1 cellular context compared by ENCODE assay signal in the genomic region with DNA sequence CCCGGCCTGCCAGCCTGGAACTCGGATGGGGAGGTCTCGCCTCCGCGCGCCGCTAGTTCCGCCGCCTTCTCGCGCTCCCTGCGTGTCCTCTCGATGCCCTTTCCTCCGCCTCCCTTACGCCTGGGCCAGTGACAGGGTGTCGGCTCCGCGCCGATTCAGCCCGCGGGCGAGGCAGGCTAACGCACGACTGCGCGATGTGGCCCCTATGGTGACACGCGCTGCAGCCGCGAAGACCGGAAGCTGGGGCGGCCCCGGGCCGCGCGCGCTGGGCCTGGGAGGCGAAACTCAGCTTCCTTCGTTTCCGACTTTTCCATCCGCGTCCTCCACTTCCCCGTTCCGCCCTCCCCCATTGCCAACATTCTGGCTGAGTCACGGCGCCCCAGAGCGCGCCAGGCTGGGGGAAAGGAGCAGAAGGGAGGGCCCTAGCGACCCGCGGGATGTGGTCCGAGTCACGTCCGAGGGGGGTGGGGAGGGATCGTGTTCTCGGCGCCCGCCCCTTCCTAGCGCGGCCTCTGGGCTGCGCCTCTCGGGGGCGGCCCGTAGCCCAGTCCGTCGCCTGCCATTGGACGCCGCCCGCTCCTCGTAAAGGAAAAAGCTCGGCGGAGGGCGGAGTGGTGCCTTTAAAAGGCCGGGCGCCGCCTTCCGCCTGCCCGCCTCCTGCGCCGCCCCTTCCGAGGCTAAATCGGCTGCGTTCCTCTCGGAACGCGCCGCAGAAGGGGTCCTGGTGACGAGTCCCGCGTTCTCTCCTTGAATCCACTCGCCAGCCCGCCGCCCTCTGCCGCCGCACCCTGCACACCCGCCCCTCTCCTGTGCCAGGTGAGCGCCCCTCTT.
TF ChIP-seq lines count a peak whose summit lies in the region.

Gene ALDOA (plus strand): TSS at position 649 of the 831 bp plus-strand sequence. CDS start 1,138 bp downstream, outside the sequence.

TF ChIP-seq in WTC11, 78 proteins besides CTCF, POLR2A, EP300 and RAD21 (continued from another document and continues in another):
- TF ChIP-seq, protein P1, sequence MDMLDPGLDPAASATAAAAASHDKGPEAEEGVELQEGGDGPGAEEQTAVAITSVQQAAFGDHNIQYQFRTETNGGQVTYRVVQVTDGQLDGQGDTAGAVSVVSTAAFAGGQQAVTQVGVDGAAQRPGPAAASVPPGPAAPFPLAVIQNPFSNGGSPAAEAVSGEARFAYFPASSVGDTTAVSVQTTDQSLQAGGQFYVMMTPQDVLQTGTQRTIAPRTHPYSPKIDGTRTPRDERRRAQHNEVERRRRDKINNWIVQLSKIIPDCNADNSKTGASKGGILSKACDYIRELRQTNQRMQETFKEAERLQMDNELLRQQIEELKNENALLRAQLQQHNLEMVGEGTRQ (CRISPR knock-in tag; IDR thresholded peaks at IDR 0.05): peak; percentile 3
- TF ChIP-seq ATF1 (CRISPR knock-in tag; IDR thresholded peaks at IDR 0.05) (peak; percentile 86; the same call in 1 of the 2 replicates), KAT7 (CRISPR knock-in tag; IDR thresholded peaks at IDR 0.05; ENCODE audit: borderline replicate concordance) (no peak), ZNF396 (CRISPR knock-in tag; IDR thresholded peaks at IDR 0.05; ENCODE audit: borderline replicate concordance) (no peak), IRF2 (CRISPR knock-in tag; IDR thresholded peaks at IDR 0.05; ENCODE audit: borderline replicate concordance, low read depth) (no peak), ZBTB21 (CRISPR knock-in tag; IDR thresholded peaks at IDR 0.05; ENCODE audit: borderline replicate concordance) (peak; percentile 55; the same call in 1 of the 2 replicates), NR3C1 (CRISPR knock-in tag; conservative IDR thresholded peaks at IDR 0.05; ENCODE audit: low read depth) (0 out of 2 replicates have a peak, but pooled peaks have one; percentile 82), ELF4 (CRISPR knock-in tag; IDR thresholded peaks at IDR 0.05; ENCODE audit: low read depth) (no peak), CDX4 (CRISPR knock-in tag; IDR thresholded peaks at IDR 0.05; ENCODE audit: borderline replicate concordance) (no peak), ETV6 (CRISPR knock-in tag; IDR thresholded peaks at IDR 0.05) (peak; percentile 50), CBFB (CRISPR knock-in tag; IDR thresholded peaks at IDR 0.05; ENCODE audit: low read depth) (0 out of 2 replicates have a peak, but pooled peaks have one; percentile 17), ZNF423 (CRISPR knock-in tag; IDR thresholded peaks at IDR 0.05) (no peak), ZNF219 (CRISPR knock-in tag; IDR thresholded peaks at IDR 0.05; ENCODE audit: borderline replicate concordance) (no peak), RORB (CRISPR knock-in tag; IDR thresholded peaks at IDR 0.05) (no peak), CREM (CRISPR knock-in tag; IDR thresholded peaks at IDR 0.05) (peak; percentile 37; the same call in 1 of the 2 replicates), ESRRA (CRISPR knock-in tag; IDR thresholded peaks at IDR 0.05; ENCODE audit: borderline replicate concordance) (no peak), PREB (CRISPR knock-in tag; IDR thresholded peaks at IDR 0.05; ENCODE audit: borderline replicate concordance) (peak; percentile 41; the same call in 1 of the 2 replicates), JUN (CRISPR knock-in tag; IDR thresholded peaks at IDR 0.05) (peak; percentile 46; the same call in 1 of the 2 replicates), TP53 (CRISPR knock-in tag; IDR thresholded peaks at IDR 0.05) (peak; percentile 73; the same call in 1 of the 2 replicates), SP1 (CRISPR knock-in tag; conservative IDR thresholded peaks at IDR 0.05) (peak; percentile 94), FOXP1 (CRISPR knock-in tag; IDR thresholded peaks at IDR 0.05; ENCODE audit: borderline replicate concordance) (peak; percentile 83; the same call in 1 of the 2 replicates), TCF7 (CRISPR knock-in tag; IDR thresholded peaks at IDR 0.05; ENCODE audit: low read depth) (no peak), NR2C2 (CRISPR knock-in tag; IDR thresholded peaks at IDR 0.05) (no peak), NFATC4 (CRISPR knock-in tag; IDR thresholded peaks at IDR 0.05) (no peak; the same call in 1 of the 2 replicates), GTF2I (CRISPR knock-in tag; conservative IDR thresholded peaks at IDR 0.05) (no peak), ZNF317 (CRISPR knock-in tag; IDR thresholded peaks at IDR 0.05; ENCODE audit: borderline replicate concordance, low read depth) (peak; percentile 39; the same call in 1 of the 2 replicates), ZSCAN18 (CRISPR knock-in tag; IDR thresholded peaks at IDR 0.05) (no peak)
- TF ChIP-seq, protein P2, sequence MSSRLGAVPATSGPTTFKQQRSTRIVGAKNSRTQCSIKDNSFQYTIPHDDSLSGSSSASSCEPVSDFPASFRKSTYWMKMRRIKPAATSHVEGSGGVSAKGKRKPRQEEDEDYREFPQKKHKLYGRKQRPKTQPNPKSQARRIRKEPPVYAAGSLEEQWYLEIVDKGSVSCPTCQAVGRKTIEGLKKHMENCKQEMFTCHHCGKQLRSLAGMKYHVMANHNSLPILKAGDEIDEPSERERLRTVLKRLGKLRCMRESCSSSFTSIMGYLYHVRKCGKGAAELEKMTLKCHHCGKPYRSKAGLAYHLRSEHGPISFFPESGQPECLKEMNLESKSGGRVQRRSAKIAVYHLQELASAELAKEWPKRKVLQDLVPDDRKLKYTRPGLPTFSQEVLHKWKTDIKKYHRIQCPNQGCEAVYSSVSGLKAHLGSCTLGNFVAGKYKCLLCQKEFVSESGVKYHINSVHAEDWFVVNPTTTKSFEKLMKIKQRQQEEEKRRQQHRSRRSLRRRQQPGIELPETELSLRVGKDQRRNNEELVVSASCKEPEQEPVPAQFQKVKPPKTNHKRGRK (CRISPR knock-in tag; IDR thresholded peaks at IDR 0.05; ENCODE audit: borderline replicate concordance): no peak
- TF ChIP-seq, protein P3, sequence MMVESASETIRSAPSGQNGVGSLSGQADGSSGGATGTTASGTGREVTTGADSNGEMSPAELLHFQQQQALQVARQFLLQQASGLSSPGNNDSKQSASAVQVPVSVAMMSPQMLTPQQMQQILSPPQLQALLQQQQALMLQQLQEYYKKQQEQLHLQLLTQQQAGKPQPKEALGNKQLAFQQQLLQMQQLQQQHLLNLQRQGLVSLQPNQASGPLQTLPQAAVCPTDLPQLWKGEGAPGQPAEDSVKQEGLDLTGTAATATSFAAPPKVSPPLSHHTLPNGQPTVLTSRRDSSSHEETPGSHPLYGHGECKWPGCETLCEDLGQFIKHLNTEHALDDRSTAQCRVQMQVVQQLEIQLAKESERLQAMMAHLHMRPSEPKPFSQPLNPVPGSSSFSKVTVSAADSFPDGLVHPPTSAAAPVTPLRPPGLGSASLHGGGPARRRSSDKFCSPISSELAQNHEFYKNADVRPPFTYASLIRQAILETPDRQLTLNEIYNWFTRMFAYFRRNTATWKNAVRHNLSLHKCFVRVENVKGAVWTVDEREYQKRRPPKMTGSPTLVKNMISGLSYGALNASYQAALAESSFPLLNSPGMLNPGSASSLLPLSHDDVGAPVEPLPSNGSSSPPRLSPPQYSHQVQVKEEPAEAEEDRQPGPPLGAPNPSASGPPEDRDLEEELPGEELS (CRISPR knock-in tag; IDR thresholded peaks at IDR 0.05): peak; percentile 77
- TF ChIP-seq, protein P4, sequence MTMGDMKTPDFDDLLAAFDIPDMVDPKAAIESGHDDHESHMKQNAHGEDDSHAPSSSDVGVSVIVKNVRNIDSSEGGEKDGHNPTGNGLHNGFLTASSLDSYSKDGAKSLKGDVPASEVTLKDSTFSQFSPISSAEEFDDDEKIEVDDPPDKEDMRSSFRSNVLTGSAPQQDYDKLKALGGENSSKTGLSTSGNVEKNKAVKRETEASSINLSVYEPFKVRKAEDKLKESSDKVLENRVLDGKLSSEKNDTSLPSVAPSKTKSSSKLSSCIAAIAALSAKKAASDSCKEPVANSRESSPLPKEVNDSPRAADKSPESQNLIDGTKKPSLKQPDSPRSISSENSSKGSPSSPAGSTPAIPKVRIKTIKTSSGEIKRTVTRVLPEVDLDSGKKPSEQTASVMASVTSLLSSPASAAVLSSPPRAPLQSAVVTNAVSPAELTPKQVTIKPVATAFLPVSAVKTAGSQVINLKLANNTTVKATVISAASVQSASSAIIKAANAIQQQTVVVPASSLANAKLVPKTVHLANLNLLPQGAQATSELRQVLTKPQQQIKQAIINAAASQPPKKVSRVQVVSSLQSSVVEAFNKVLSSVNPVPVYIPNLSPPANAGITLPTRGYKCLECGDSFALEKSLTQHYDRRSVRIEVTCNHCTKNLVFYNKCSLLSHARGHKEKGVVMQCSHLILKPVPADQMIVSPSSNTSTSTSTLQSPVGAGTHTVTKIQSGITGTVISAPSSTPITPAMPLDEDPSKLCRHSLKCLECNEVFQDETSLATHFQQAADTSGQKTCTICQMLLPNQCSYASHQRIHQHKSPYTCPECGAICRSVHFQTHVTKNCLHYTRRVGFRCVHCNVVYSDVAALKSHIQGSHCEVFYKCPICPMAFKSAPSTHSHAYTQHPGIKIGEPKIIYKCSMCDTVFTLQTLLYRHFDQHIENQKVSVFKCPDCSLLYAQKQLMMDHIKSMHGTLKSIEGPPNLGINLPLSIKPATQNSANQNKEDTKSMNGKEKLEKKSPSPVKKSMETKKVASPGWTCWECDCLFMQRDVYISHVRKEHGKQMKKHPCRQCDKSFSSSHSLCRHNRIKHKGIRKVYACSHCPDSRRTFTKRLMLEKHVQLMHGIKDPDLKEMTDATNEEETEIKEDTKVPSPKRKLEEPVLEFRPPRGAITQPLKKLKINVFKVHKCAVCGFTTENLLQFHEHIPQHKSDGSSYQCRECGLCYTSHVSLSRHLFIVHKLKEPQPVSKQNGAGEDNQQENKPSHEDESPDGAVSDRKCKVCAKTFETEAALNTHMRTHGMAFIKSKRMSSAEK (CRISPR knock-in tag; IDR thresholded peaks at IDR 0.05; ENCODE audit: borderline replicate concordance): no peak
- TF ChIP-seq, protein P5, sequence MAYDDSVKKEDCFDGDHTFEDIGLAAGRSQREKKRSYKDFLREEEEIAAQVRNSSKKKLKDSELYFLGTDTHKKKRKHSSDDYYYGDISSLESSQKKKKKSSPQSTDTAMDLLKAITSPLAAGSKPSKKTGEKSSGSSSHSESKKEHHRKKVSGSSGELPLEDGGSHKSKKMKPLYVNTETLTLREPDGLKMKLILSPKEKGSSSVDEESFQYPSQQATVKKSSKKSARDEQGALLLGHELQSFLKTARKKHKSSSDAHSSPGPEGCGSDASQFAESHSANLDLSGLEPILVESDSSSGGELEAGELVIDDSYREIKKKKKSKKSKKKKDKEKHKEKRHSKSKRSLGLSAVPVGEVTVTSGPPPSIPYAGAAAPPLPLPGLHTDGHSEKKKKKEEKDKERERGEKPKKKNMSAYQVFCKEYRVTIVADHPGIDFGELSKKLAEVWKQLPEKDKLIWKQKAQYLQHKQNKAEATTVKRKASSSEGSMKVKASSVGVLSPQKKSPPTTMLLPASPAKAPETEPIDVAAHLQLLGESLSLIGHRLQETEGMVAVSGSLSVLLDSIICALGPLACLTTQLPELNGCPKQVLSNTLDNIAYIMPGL (CRISPR knock-in tag; IDR thresholded peaks at IDR 0.05): peak; percentile 85; the same call in 1 of the 2 replicates
- TF ChIP-seq, protein P6, sequence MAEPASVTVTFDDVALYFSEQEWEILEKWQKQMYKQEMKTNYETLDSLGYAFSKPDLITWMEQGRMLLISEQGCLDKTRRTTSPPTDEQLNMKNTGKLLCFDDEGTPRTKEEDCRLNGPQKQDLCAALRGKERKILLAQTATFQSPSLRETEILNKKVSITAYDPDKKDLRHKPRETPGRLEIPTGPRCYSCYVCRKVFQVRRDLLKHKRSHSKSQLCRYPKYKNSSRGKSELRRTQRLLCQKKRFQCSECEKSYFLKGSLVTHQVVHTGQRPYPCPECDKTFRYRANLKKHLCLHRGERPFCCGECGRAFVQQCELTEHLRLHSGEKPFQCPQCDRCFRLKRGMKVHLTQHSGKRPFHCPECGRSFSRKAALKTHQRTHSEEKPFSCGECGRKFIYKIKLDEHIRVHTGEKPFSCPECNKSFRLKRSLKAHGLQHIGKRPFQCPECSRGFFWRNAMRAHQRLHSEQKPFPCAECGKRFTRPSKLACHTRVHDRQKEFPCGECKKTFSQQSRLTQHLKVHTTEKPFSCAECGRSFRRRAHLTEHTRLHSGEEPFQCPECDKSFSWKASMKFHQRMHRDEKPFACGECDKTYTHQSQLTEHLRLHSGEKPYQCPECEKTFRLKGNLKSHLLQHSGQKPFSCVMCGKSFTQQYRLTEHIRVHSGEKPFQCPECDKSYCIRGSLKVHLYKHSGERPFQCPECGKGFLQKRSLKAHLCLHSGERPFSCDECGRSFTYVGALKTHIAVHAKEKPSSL (CRISPR knock-in tag; conservative IDR thresholded peaks at IDR 0.05): no peak
- TF ChIP-seq, protein P7, sequence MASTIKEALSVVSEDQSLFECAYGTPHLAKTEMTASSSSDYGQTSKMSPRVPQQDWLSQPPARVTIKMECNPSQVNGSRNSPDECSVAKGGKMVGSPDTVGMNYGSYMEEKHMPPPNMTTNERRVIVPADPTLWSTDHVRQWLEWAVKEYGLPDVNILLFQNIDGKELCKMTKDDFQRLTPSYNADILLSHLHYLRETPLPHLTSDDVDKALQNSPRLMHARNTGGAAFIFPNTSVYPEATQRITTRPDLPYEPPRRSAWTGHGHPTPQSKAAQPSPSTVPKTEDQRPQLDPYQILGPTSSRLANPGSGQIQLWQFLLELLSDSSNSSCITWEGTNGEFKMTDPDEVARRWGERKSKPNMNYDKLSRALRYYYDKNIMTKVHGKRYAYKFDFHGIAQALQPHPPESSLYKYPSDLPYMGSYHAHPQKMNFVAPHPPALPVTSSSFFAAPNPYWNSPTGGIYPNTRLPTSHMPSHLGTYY (CRISPR knock-in tag; IDR thresholded peaks at IDR 0.05): no peak
- TF ChIP-seq, protein P8, sequence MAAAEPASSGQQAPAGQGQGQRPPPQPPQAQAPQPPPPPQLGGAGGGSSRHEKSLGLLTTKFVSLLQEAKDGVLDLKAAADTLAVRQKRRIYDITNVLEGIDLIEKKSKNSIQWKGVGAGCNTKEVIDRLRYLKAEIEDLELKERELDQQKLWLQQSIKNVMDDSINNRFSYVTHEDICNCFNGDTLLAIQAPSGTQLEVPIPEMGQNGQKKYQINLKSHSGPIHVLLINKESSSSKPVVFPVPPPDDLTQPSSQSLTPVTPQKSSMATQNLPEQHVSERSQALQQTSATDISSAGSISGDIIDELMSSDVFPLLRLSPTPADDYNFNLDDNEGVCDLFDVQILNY (CRISPR knock-in tag; IDR thresholded peaks at IDR 0.05): peak; percentile 54; the same call in 1 of the 2 replicates
